ENCODE assay signal across 16 cellular contexts in the genomic region with DNA sequence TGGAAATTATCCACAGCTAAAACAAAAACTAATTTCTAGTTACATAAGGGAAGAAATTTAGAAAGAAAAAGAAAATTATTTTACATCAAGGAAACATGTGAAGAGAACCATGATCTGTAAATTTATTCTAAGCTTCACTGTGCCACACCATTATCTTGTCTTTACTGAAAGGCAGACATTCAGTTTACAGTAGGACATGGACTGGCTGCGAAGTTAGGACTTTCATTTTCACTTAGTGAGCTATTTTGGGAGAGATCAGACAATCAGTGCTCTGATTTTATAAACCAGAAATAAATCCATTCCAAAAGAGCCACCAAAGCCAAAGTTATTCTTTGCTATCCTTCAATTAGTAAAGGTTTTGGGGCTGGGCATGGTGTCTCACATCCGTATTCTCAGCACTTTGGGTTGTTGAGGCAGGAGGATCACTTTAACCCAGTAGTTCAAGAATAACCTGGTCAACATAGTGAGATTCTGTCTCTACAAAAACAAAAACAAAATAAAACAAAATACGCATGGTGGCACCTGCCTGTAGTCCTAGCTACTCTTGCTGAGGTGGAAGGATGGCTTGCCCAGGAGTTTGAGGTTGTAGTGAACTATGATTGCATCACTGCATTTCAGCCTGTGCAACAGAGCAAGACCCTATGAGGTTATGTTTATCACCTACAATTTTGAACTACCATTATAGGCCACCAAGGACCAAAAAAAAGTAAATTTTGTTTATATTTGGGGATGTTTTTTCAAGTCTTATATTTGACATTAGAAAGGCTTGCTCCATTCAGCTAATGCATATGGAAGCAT.
DNase-seq lines count a peak whose midpoint lies in the region; ATAC-seq and TF ChIP-seq lines count a peak whose summit lies in the region.
"Had no signal": no experiment of that assay in that cellular context is flagged by ENCODE, and none has a peak within 500 bp of the region (broad histone marks: within the 10 kb centered on the region; RNA-seq: fewer than 3 reads in every experiment).

No MANE protein-coding gene starts in this region.

- H3K4me1 ChIP-seq in BLaER1 treated with 17β-estradiol and CSF1 and Interleukin-3, amounts not matched to agents 10 nM and 100 nM, result peaks cover 0 to 9% (median 6%) of the 10 kb centered on the region in 10 experiments; a peak in 7 of 20 replicates
- no peaks in the 10 kb centered on the region for H3K4me1 ChIP-seq in adrenal gland (replicated peaks in 1 of 2)
- H3K4me1 ChIP-seq: A549, tibial artery had no signal

- intact Hi-C loops in adrenal gland (cut with DNase I), result no loop called here

- H4K20me1 ChIP-seq in BLaER1 treated with 17β-estradiol and CSF1 and Interleukin-3, amounts not matched to agents 10 nM and 100 nM, result no peaks in the 10 kb centered on the region

- H3K4me2 ChIP-seq in BLaER1 treated with 17β-estradiol and CSF1 and Interleukin-3, amounts not matched to agents 10 nM and 100 nM, result peak overlapping the region in 7 of 11 experiments; percentile 1 to 40 (median 16); a peak in 8 of 22 replicates
- H3K4me2 ChIP-seq: A549 had no signal

- no peak for TF ChIP-seq CTCF in adrenal gland (IDR thresholded peaks at IDR 0.05)

- no peaks in the 10 kb centered on the region for H3K9me3 ChIP-seq in BLaER1 treated with 17β-estradiol and CSF1 and Interleukin-3, amounts not matched to agents 10 nM and 100 nM (replicated peaks in 1 of 11)
- no peaks in the 10 kb centered on the region for H3K9me3 ChIP-seq in adrenal gland (replicated peaks in 1 of 3)
- H3K9me3 ChIP-seq: A549, tibial artery had no signal

- no peak for TF ChIP-seq POLR2A in adrenal gland (IDR thresholded peaks at IDR 0.05)

- WGBS in adrenal gland, 4 donors, result 74 to 83% (median 77%) methylated on average over 3 of the region's 3 CpGs

- no peaks in the 10 kb centered on the region for H3K36me3 ChIP-seq in BLaER1 treated with 17β-estradiol and CSF1 and Interleukin-3, amounts not matched to agents 10 nM and 100 nM
- H3K36me3 ChIP-seq in adrenal gland (replicated peaks in 1 of 2), result no peaks in the 10 kb centered on the region
- H3K36me3 ChIP-seq: tibial artery had no signal

- no peak overlapping the region for H3K4me3 ChIP-seq in BLaER1 treated with 17β-estradiol and CSF1 and Interleukin-3, amounts not matched to agents 10 nM and 100 nM
- H3K4me3 ChIP-seq in adrenal gland, result no peak overlapping the region
- H3K4me3 ChIP-seq: A549, tibial artery had no signal

- no peaks in the 10 kb centered on the region for H3K27me3 ChIP-seq in BLaER1 treated with 17β-estradiol and CSF1 and Interleukin-3, amounts not matched to agents 10 nM and 100 nM
- no peaks in the 10 kb centered on the region for H3K27me3 ChIP-seq in adrenal gland
- H3K27me3 ChIP-seq: tibial artery had no signal

- DNase-seq in A172 (ENCODE audit: low spot score) (no peak), hippocampal formation (lab: John Stamatoyannopoulos, UW) (no peak), adrenal gland (no peak)
- DNase-seq: activated CD4-positive, alpha-beta memory T cell treated with anti-CD3 and anti-CD28 coated beads for 36 hours; caudate nucleus; CD4-positive, alpha-beta memory T cell; effector memory CD8-positive, alpha-beta T cell; NCI-H1048; stimulated activated CD4-positive, alpha-beta T cell treated with anti-CD3 and anti-CD28 coated beads, Interleukin-4, amount 100 ng/mL, for 24 hours; tibial artery had no signal

- no peak overlapping the region for H3K9ac ChIP-seq in BLaER1 treated with 17β-estradiol and CSF1 and Interleukin-3, amounts not matched to agents 10 nM and 100 nM

- ATAC-seq in GM19395 (IDR thresholded peaks at IDR 0.05; ENCODE audit: unreplicated experiment), result peak; percentile 67
- peak; percentile 61 for ATAC-seq in HG02759 (IDR thresholded peaks at IDR 0.05; ENCODE audit: unreplicated experiment)
- ATAC-seq in HG03571 (IDR thresholded peaks at IDR 0.05; ENCODE audit: unreplicated experiment), result peak; percentile 66
- ATAC-seq in HG02571 (IDR thresholded peaks at IDR 0.05; ENCODE audit: unreplicated experiment), result no peak
- ATAC-seq: A549; effector memory CD8-positive, alpha-beta T cell had no signal

- H3K27ac ChIP-seq in BLaER1 treated with 17β-estradiol and CSF1 and Interleukin-3, amounts not matched to agents 10 nM and 100 nM, result no peak overlapping the region
- no peak overlapping the region for H3K27ac ChIP-seq in adrenal gland
- H3K27ac ChIP-seq: A549, tibial artery had no signal
